In genomic region chr10:123157210-123157609, GRCh38 we compare ENCODE assay signal across 1 cellular context.
TF ChIP-seq lines count a peak whose summit lies in the region.

No MANE protein-coding gene starts in this region.

TF ChIP-seq in WTC11, 78 proteins besides CTCF, POLR2A, EP300 and RAD21 (continued from another document):
- TF ChIP-seq ARID4B (CRISPR knock-in tag; IDR thresholded peaks at IDR 0.05; ENCODE audit: borderline replicate concordance) (no peak), ZNF219 (CRISPR knock-in tag; IDR thresholded peaks at IDR 0.05; ENCODE audit: borderline replicate concordance) (no peak), PRDM15 (CRISPR knock-in tag; IDR thresholded peaks at IDR 0.05) (no peak), AR (CRISPR knock-in tag; IDR thresholded peaks at IDR 0.05) (no peak)
TF ChIP-seq in WTC11: peak in this region for 0.
